18 cellular contexts compared by ENCODE assay signal in genomic region chr3:195855471-195856409, GRCh38. TPM values are rescaled to one million over a fixed set of nuclear protein-coding genes. Genes with fewer than 3 reads are reported as not detected.
A peak's percentile ranks its signal among the peaks of the same experiment; 100 is the strongest.
DNase-seq lines count a peak whose midpoint lies in the region; ATAC-seq and TF ChIP-seq lines count a peak whose summit lies in the region.
"Had no signal": no experiment of that assay in that cellular context is flagged by ENCODE, and none has a peak within 500 bp of the region (broad histone marks: within the 10 kb centered on the region; RNA-seq: fewer than 3 reads in every experiment).

No MANE protein-coding gene starts in this region.

- no peaks in the 10 kb centered on the region for H3K9me3 Mint-ChIP-seq in natural killer cell treated with Interleukin-12 subunit alpha and Interleukin-12 subunit beta and Interleukin-15 and Interleukin-18, amount 100 ng/mL, for 72 hours
- H3K9me3 Mint-ChIP-seq: activated naive CD8-positive, alpha-beta T cell treated with anti-CD3 and anti-CD28 coated beads for 36 hours; activated T-cell treated with anti-CD3 and anti-CD28 coated beads, Interleukin-2, amount 50 U/mL, for 24 hours; CD8-positive, alpha-beta T cell had no signal

- 74% methylated on average over 13 of the region's 13 CpGs for WGBS in prostate gland

- H3K4me3 ChIP-seq in brain microvascular endothelial cell (ENCODE audit: low read depth, low read length), result no peak overlapping the region
- no peak overlapping the region for H3K4me3 ChIP-seq in prostate gland
- H3K4me3 ChIP-seq: A549, GM23248 had no signal

- H3K4me1 Mint-ChIP-seq in natural killer cell treated with Interleukin-12 subunit alpha and Interleukin-12 subunit beta and Interleukin-15 and Interleukin-18, amount 100 ng/mL, for 72 hours (ENCODE audit: low read depth in 2 of 2), result peaks cover 12 to 14% of the 10 kb centered on the region in 2 donors
- peaks cover 7% of the 10 kb centered on the region for H3K4me1 Mint-ChIP-seq in T-helper 17 cell

- in situ Hi-C loops in brain microvascular endothelial cell (cut with HindIII; ENCODE audit: low pct_ligation_motif_present, low sequenced_read_pairs), result no loop called here

- H3K36me3 Mint-ChIP-seq in natural killer cell treated with Interleukin-12 subunit alpha and Interleukin-12 subunit beta and Interleukin-15 and Interleukin-18, amount 100 ng/mL, for 72 hours, result no peaks in the 10 kb centered on the region
- no peaks in the 10 kb centered on the region for H3K36me3 Mint-ChIP-seq in T-helper 17 cell (ENCODE audit: low read depth)
- H3K36me3 Mint-ChIP-seq: activated naive CD8-positive, alpha-beta T cell treated with anti-CD3 and anti-CD28 coated beads for 36 hours; CD8-positive, alpha-beta T cell had no signal

- H3K36me3 ChIP-seq in brain microvascular endothelial cell (replicated peaks), result no peaks in the 10 kb centered on the region
- no peaks in the 10 kb centered on the region for H3K36me3 ChIP-seq in prostate gland

- peak; percentile 7 for TF ChIP-seq CTCF in brain microvascular endothelial cell (IDR thresholded peaks at IDR 0.05; ENCODE audit: low read depth, low read length, missing control alignments)
- peak in 3 of 4 experiments; percentile 22 to 53 (median 51) for TF ChIP-seq CTCF in prostate gland (IDR thresholded peaks at IDR 0.05)
- no peak for TF ChIP-seq CTCF in omental fat pad (IDR thresholded peaks at IDR 0.05)

- ATAC-seq in natural killer cell treated with Interleukin-12 subunit alpha and Interleukin-12 subunit beta and Interleukin-15 and Interleukin-18, amount 100 ng/mL, for 72 hours, result no peak
- ATAC-seq in omental fat pad (ENCODE audit: low FRiP score), result no peak
- no peak for ATAC-seq in T-helper 17 cell
- ATAC-seq: A549; CD8-positive, alpha-beta T cell had no signal

- no peaks in the 10 kb centered on the region for H3K27me3 ChIP-seq in brain microvascular endothelial cell (replicated peaks)
- H3K27me3 ChIP-seq in prostate gland (replicated peaks; ENCODE audit: insufficient read depth), result no peaks in the 10 kb centered on the region

- no peak overlapping the region for H3K4me3 Mint-ChIP-seq in natural killer cell treated with Interleukin-12 subunit alpha and Interleukin-12 subunit beta and Interleukin-15 and Interleukin-18, amount 100 ng/mL, for 72 hours
- no peak overlapping the region for H3K4me3 Mint-ChIP-seq in T-helper 17 cell
- H3K4me3 Mint-ChIP-seq: activated naive CD8-positive, alpha-beta T cell treated with anti-CD3 and anti-CD28 coated beads for 36 hours; activated T-cell treated with anti-CD3 and anti-CD28 coated beads, Interleukin-2, amount 50 U/mL, for 24 hours; CD8-positive, alpha-beta T cell had no signal

- peak; percentile 3 for DNase-seq in NCI-H1105 treated with DMSO at 0.1 percent for 48 hours (lab: John Stamatoyannopoulos, UW)
- no peak for DNase-seq in NCI-H1105 (lab: John Stamatoyannopoulos, UW)
- DNase-seq in NCI-H128 (lab: John Stamatoyannopoulos, UW; ENCODE audit: unreplicated experiment), result peak; percentile 19
- no peak for DNase-seq in brain microvascular endothelial cell
- DNase-seq in prostate gland (ENCODE audit: low spot score), result no peak
- DNase-seq in natural killer cell treated with Interleukin-12 subunit alpha and Interleukin-12 subunit beta and Interleukin-15 and Interleukin-18, amount 100 ng/mL, for 72 hours (ENCODE audit: low spot score), result no peak
- no peak for DNase-seq in omental fat pad (ENCODE audit: low spot score)
- no peak for DNase-seq in T-helper 17 cell
- DNase-seq: activated naive CD8-positive, alpha-beta T cell treated with anti-CD3 and anti-CD28 coated beads for 36 hours; activated T-cell treated with anti-CD3 and anti-CD28 coated beads, Interleukin-2, amount 50 U/mL, for 24 hours; CD8-positive, alpha-beta T cell; foreskin melanocyte; GM23248; NCI-H1436 treated with DMSO at 0.1 percent for 48 hours; NCI-H82; SHP77 treated with DMSO at 0.1 percent for 48 hours had no signal

- no peak for TF ChIP-seq POLR2A in prostate gland (IDR thresholded peaks at IDR 0.05)

- no peaks in the 10 kb centered on the region for H3K9me3 ChIP-seq in prostate gland
- H3K9me3 ChIP-seq in T-helper 17 cell (ENCODE audit: control insufficient read depth, low read length, poor library complexity, severe bottlenecking), result no peaks in the 10 kb centered on the region
- H3K9me3 ChIP-seq: A549 had no signal

- peaks cover 12% of the 10 kb centered on the region for H3K4me1 ChIP-seq in prostate gland (replicated peaks)
- H3K4me1 ChIP-seq: A549 had no signal

- H3K27ac ChIP-seq in brain microvascular endothelial cell (no peak overlapping the region), prostate gland (peak overlapping the region; percentile 31 to 77)
- H3K27ac ChIP-seq: A549, GM23248 had no signal

- no peak overlapping the region for H3K27ac Mint-ChIP-seq in natural killer cell treated with Interleukin-12 subunit alpha and Interleukin-12 subunit beta and Interleukin-15 and Interleukin-18, amount 100 ng/mL, for 72 hours
- no peak overlapping the region for H3K27ac Mint-ChIP-seq in T-helper 17 cell
- H3K27ac Mint-ChIP-seq: activated naive CD8-positive, alpha-beta T cell treated with anti-CD3 and anti-CD28 coated beads for 36 hours; activated T-cell treated with anti-CD3 and anti-CD28 coated beads, Interleukin-2, amount 50 U/mL, for 24 hours; CD8-positive, alpha-beta T cell had no signal

- peaks cover 0 to 8% of the 10 kb centered on the region in 2 donors for H3K27me3 Mint-ChIP-seq in natural killer cell treated with Interleukin-12 subunit alpha and Interleukin-12 subunit beta and Interleukin-15 and Interleukin-18, amount 100 ng/mL, for 72 hours
- peaks cover 6% of the 10 kb centered on the region for H3K27me3 Mint-ChIP-seq in T-helper 17 cell
- H3K27me3 Mint-ChIP-seq: activated T-cell treated with anti-CD3 and anti-CD28 coated beads, Interleukin-2, amount 50 U/mL, for 24 hours had no signal

- intact Hi-C loops in prostate gland (cut with DNase I), result no loop called here

RNA-seq across cellular contexts. Expression of gene MUC4, which starts 44.0 kb away (rescaled TPM):
- total RNA-seq in prostate gland, result 10 to 100 TPM in 1 of 2 donors, 1 to 10 TPM in 1; 8.6 to 12.0 TPM
- total RNA-seq in natural killer cell treated with Interleukin-12 subunit alpha and Interleukin-12 subunit beta and Interleukin-15 and Interleukin-18, amount 100 ng/mL, for 72 hours, result under 1 TPM; 0.19 to 0.28 TPM
- under 1 TPM in 1 of 4 donors, not detected in 3; 0.09 TPM for total RNA-seq in omental fat pad
- not detected for total RNA-seq in T-helper 17 cell
- total RNA-seq: CD8-positive, alpha-beta T cell; GM23248; lower leg skin had no signal

RNA-seq across cellular contexts. Expression of gene TNK2, which starts 52.6 kb away (rescaled TPM):
- total RNA-seq in prostate gland, result 100 to 1,000 TPM in 1 of 2 donors, 10 to 100 TPM in 1; 34.9 to 100 TPM
- 100 to 1,000 TPM in 1 of 2 donors, 10 to 100 TPM in 1; 63.5 to 116 TPM for total RNA-seq in natural killer cell treated with Interleukin-12 subunit alpha and Interleukin-12 subunit beta and Interleukin-15 and Interleukin-18, amount 100 ng/mL, for 72 hours
- 10 to 100 TPM; 12.6 to 26.6 (median 15.6) TPM for total RNA-seq in omental fat pad
- total RNA-seq in T-helper 17 cell, result 100 to 1,000 TPM; 123 to 125 TPM

Comparison
In these comparisons a context has a peak if more than half of its experiments do, and no peak if none do; other contexts are left out.
1. DNase-seq: peak in NCI-H1105 treated with DMSO at 0.1 percent for 48 hours (single experiment) and NCI-H128 (single experiment); none in NCI-H1105 (single experiment), brain microvascular endothelial cell (single experiment), prostate gland (single experiment), natural killer cell treated with Interleukin-12 subunit alpha and Interleukin-12 subunit beta and Interleukin-15 and Interleukin-18, amount 100 ng/mL, for 72 hours (single experiment), omental fat pad (single experiment) and T-helper 17 cell (0 of 3).
2. CTCF ChIP-seq: peak in brain microvascular endothelial cell (single experiment) and prostate gland (3 of 4); none in omental fat pad (0 of 3).
3. RNA of gene MUC4, which starts 44.0 kb away (total RNA-seq): 8.6 to 12.0 TPM in prostate gland; 0.19 to 0.28 TPM in natural killer cell treated with Interleukin-12 subunit alpha and Interleukin-12 subunit beta and Interleukin-15 and Interleukin-18, amount 100 ng/mL, for 72 hours, 0.09 TPM in omental fat pad and not detected in T-helper 17 cell; every median in the first group is over 4 times any median in the second.